1 cellular context compared by ENCODE assay signal in the genomic region with DNA sequence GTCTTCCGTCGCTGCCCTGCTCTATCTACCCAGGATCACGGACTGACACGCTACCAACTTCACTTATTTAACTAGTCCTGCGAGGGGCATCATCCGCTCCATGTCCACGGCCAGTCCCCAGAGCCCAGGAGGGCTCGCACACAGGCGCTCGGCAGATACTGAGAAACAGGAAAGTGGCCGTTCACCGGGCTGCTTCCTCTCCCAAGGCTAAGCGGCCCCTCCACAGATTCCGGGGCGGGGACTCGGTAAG.
TF ChIP-seq lines count a peak whose summit lies in the region.

No MANE protein-coding gene starts in this region.

TF ChIP-seq in HepG2, 621 proteins besides CTCF, POLR2A, EP300 and RAD21 (continued from another document and continues in another):
- TF ChIP-seq, protein P1, sequence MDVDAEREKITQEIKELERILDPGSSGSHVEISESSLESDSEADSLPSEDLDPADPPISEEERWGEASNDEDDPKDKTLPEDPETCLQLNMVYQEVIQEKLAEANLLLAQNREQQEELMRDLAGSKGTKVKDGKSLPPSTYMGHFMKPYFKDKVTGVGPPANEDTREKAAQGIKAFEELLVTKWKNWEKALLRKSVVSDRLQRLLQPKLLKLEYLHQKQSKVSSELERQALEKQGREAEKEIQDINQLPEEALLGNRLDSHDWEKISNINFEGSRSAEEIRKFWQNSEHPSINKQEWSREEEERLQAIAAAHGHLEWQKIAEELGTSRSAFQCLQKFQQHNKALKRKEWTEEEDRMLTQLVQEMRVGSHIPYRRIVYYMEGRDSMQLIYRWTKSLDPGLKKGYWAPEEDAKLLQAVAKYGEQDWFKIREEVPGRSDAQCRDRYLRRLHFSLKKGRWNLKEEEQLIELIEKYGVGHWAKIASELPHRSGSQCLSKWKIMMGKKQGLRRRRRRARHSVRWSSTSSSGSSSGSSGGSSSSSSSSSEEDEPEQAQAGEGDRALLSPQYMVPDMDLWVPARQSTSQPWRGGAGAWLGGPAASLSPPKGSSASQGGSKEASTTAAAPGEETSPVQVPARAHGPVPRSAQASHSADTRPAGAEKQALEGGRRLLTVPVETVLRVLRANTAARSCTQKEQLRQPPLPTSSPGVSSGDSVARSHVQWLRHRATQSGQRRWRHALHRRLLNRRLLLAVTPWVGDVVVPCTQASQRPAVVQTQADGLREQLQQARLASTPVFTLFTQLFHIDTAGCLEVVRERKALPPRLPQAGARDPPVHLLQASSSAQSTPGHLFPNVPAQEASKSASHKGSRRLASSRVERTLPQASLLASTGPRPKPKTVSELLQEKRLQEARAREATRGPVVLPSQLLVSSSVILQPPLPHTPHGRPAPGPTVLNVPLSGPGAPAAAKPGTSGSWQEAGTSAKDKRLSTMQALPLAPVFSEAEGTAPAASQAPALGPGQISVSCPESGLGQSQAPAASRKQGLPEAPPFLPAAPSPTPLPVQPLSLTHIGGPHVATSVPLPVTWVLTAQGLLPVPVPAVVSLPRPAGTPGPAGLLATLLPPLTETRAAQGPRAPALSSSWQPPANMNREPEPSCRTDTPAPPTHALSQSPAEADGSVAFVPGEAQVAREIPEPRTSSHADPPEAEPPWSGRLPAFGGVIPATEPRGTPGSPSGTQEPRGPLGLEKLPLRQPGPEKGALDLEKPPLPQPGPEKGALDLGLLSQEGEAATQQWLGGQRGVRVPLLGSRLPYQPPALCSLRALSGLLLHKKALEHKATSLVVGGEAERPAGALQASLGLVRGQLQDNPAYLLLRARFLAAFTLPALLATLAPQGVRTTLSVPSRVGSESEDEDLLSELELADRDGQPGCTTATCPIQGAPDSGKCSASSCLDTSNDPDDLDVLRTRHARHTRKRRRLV (CRISPR knock-in tag; IDR thresholded peaks at IDR 0.05) = no peak
- TF ChIP-seq FOXK2 (IDR thresholded peaks at IDR 0.05) (no peak), REXO4 (CRISPR knock-in tag; IDR thresholded peaks at IDR 0.05; ENCODE audit: borderline replicate concordance) (no peak), BRCA1 (CRISPR knock-in tag; IDR thresholded peaks at IDR 0.05) (no peak), ZNF17 (CRISPR knock-in tag; IDR thresholded peaks at IDR 0.05) (no peak), ZNF883 (CRISPR knock-in tag; IDR thresholded peaks at IDR 0.05; ENCODE audit: not compliant biosample characterization) (no peak), DPF2 (CRISPR knock-in tag; IDR thresholded peaks at IDR 0.05; ENCODE audit: borderline replicate concordance, low read depth) (no peak), ZSCAN9 (CRISPR knock-in tag; IDR thresholded peaks at IDR 0.05; ENCODE audit: borderline replicate concordance) (no peak), ZZZ3 (CRISPR knock-in tag; IDR thresholded peaks at IDR 0.05; ENCODE audit: borderline replicate concordance) (no peak), ZEB1 (IDR thresholded peaks at IDR 0.05; ENCODE audit: insufficient replicate concordance, low read depth) (no peak), POLR2G (IDR thresholded peaks at IDR 0.05; ENCODE audit: low read depth, low read length) (no peak), ZNF550 (CRISPR knock-in tag; IDR thresholded peaks at IDR 0.05; ENCODE audit: borderline replicate concordance) (no peak), ZSCAN25 (CRISPR knock-in tag; IDR thresholded peaks at IDR 0.05) (no peak), GPN1 (CRISPR knock-in tag; IDR thresholded peaks at IDR 0.05; ENCODE audit: borderline replicate concordance) (no peak), NCOA2 (CRISPR knock-in tag; IDR thresholded peaks at IDR 0.05) (no peak), FOXA1 (IDR thresholded peaks at IDR 0.05) (no peak), FOXA1 (CRISPR knock-in tag; IDR thresholded peaks at IDR 0.05) (no peak), PAX8 (CRISPR knock-in tag; IDR thresholded peaks at IDR 0.05; ENCODE audit: borderline replicate concordance) (no peak), CBFB (CRISPR knock-in tag; IDR thresholded peaks at IDR 0.05) (no peak), ZNF501 (CRISPR knock-in tag; IDR thresholded peaks at IDR 0.05) (peak; percentile 46), EED (CRISPR knock-in tag; IDR thresholded peaks at IDR 0.05) (no peak), ZNF543 (CRISPR knock-in tag; IDR thresholded peaks at IDR 0.05) (no peak; the same call in 1 of the 2 replicates), FOXO1 (CRISPR knock-in tag; IDR thresholded peaks at IDR 0.05) (no peak)
- TF ChIP-seq, protein P2, sequence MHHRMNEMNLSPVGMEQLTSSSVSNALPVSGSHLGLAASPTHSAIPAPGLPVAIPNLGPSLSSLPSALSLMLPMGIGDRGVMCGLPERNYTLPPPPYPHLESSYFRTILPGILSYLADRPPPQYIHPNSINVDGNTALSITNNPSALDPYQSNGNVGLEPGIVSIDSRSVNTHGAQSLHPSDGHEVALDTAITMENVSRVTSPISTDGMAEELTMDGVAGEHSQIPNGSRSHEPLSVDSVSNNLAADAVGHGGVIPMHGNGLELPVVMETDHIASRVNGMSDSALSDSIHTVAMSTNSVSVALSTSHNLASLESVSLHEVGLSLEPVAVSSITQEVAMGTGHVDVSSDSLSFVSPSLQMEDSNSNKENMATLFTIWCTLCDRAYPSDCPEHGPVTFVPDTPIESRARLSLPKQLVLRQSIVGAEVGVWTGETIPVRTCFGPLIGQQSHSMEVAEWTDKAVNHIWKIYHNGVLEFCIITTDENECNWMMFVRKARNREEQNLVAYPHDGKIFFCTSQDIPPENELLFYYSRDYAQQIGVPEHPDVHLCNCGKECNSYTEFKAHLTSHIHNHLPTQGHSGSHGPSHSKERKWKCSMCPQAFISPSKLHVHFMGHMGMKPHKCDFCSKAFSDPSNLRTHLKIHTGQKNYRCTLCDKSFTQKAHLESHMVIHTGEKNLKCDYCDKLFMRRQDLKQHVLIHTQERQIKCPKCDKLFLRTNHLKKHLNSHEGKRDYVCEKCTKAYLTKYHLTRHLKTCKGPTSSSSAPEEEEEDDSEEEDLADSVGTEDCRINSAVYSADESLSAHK (CRISPR knock-in tag; IDR thresholded peaks at IDR 0.05; ENCODE audit: borderline replicate concordance) = no peak
- TF ChIP-seq, protein P3, sequence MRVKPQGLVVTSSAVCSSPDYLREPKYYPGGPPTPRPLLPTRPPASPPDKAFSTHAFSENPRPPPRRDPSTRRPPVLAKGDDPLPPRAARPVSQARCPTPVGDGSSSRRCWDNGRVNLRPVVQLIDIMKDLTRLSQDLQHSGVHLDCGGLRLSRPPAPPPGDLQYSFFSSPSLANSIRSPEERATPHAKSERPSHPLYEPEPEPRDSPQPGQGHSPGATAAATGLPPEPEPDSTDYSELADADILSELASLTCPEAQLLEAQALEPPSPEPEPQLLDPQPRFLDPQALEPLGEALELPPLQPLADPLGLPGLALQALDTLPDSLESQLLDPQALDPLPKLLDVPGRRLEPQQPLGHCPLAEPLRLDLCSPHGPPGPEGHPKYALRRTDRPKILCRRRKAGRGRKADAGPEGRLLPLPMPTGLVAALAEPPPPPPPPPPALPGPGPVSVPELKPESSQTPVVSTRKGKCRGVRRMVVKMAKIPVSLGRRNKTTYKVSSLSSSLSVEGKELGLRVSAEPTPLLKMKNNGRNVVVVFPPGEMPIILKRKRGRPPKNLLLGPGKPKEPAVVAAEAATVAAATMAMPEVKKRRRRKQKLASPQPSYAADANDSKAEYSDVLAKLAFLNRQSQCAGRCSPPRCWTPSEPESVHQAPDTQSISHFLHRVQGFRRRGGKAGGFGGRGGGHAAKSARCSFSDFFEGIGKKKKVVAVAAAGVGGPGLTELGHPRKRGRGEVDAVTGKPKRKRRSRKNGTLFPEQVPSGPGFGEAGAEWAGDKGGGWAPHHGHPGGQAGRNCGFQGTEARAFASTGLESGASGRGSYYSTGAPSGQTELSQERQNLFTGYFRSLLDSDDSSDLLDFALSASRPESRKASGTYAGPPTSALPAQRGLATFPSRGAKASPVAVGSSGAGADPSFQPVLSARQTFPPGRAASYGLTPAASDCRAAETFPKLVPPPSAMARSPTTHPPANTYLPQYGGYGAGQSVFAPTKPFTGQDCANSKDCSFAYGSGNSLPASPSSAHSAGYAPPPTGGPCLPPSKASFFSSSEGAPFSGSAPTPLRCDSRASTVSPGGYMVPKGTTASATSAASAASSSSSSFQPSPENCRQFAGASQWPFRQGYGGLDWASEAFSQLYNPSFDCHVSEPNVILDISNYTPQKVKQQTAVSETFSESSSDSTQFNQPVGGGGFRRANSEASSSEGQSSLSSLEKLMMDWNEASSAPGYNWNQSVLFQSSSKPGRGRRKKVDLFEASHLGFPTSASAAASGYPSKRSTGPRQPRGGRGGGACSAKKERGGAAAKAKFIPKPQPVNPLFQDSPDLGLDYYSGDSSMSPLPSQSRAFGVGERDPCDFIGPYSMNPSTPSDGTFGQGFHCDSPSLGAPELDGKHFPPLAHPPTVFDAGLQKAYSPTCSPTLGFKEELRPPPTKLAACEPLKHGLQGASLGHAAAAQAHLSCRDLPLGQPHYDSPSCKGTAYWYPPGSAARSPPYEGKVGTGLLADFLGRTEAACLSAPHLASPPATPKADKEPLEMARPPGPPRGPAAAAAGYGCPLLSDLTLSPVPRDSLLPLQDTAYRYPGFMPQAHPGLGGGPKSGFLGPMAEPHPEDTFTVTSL (CRISPR knock-in tag; IDR thresholded peaks at IDR 0.05; ENCODE audit: borderline replicate concordance) = no peak
- TF ChIP-seq, protein P4, sequence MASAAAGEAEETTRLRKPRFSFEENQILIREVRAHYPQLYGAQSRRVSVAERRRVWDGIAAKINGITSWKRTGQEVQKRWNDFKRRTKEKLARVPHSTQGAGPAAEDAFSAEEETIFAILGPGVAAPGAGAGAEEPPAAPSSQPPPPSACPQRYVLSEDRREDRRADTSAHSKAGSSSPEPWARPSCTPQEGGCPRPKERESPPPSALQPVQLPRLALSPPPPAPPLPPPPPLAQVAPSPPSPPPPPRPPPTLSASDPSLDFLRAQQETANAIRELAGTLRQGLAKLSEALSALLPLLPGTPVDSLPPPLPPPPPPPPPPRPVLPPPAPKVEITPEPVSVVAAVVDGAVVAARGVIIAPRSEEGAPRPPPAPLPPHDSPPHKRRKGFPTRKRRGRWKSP (CRISPR knock-in tag; IDR thresholded peaks at IDR 0.05) = no peak
- TF ChIP-seq, protein P5, sequence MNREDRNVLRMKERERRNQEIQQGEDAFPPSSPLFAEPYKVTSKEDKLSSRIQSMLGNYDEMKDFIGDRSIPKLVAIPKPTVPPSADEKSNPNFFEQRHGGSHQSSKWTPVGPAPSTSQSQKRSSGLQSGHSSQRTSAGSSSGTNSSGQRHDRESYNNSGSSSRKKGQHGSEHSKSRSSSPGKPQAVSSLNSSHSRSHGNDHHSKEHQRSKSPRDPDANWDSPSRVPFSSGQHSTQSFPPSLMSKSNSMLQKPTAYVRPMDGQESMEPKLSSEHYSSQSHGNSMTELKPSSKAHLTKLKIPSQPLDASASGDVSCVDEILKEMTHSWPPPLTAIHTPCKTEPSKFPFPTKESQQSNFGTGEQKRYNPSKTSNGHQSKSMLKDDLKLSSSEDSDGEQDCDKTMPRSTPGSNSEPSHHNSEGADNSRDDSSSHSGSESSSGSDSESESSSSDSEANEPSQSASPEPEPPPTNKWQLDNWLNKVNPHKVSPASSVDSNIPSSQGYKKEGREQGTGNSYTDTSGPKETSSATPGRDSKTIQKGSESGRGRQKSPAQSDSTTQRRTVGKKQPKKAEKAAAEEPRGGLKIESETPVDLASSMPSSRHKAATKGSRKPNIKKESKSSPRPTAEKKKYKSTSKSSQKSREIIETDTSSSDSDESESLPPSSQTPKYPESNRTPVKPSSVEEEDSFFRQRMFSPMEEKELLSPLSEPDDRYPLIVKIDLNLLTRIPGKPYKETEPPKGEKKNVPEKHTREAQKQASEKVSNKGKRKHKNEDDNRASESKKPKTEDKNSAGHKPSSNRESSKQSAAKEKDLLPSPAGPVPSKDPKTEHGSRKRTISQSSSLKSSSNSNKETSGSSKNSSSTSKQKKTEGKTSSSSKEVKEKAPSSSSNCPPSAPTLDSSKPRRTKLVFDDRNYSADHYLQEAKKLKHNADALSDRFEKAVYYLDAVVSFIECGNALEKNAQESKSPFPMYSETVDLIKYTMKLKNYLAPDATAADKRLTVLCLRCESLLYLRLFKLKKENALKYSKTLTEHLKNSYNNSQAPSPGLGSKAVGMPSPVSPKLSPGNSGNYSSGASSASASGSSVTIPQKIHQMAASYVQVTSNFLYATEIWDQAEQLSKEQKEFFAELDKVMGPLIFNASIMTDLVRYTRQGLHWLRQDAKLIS (CRISPR knock-in tag; IDR thresholded peaks at IDR 0.05) = 0 out of 2 replicates have a peak, but pooled peaks have one; percentile 2
- TF ChIP-seq, protein P6, sequence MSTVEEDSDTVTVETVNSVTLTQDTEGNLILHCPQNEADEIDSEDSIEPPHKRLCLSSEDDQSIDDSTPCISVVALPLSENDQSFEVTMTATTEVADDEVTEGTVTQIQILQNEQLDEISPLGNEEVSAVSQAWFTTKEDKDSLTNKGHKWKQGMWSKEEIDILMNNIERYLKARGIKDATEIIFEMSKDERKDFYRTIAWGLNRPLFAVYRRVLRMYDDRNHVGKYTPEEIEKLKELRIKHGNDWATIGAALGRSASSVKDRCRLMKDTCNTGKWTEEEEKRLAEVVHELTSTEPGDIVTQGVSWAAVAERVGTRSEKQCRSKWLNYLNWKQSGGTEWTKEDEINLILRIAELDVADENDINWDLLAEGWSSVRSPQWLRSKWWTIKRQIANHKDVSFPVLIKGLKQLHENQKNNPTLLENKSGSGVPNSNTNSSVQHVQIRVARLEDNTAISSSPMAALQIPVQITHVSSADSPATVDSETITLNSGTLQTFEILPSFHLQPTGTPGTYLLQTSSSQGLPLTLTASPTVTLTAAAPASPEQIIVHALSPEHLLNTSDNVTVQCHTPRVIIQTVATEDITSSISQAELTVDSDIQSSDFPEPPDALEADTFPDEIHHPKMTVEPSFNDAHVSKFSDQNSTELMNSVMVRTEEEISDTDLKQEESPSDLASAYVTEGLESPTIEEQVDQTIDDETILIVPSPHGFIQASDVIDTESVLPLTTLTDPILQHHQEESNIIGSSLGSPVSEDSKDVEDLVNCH (CRISPR knock-in tag; IDR thresholded peaks at IDR 0.05) = no peak
- TF ChIP-seq, protein P7, sequence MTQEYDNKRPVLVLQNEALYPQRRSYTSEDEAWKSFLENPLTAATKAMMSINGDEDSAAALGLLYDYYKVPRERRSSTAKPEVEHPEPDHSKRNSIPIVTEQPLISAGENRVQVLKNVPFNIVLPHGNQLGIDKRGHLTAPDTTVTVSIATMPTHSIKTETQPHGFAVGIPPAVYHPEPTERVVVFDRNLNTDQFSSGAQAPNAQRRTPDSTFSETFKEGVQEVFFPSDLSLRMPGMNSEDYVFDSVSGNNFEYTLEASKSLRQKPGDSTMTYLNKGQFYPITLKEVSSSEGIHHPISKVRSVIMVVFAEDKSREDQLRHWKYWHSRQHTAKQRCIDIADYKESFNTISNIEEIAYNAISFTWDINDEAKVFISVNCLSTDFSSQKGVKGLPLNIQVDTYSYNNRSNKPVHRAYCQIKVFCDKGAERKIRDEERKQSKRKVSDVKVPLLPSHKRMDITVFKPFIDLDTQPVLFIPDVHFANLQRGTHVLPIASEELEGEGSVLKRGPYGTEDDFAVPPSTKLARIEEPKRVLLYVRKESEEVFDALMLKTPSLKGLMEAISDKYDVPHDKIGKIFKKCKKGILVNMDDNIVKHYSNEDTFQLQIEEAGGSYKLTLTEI (CRISPR knock-in tag; conservative IDR thresholded peaks at IDR 0.05) = no peak
